Comparison of ENCODE assay signal across 13 cellular contexts in genomic region chr2:1887915-1888314, GRCh38.
DNase-seq lines count a peak whose midpoint lies in the region; ATAC-seq and TF ChIP-seq lines count a peak whose summit lies in the region.
"Had no signal": no experiment of that assay in that cellular context is flagged by ENCODE, and none has a peak within 500 bp of the region (broad histone marks: within the 10 kb centered on the region; RNA-seq: fewer than 3 reads in every experiment).

No MANE protein-coding gene starts in this region.

- H3K4me3 ChIP-seq in A673 (ENCODE audit: low read depth, low read length, poor library complexity, severe bottlenecking) = no peak overlapping the region
- H3K4me3 ChIP-seq in Karpas-422 (ENCODE audit: low read length) = no peak overlapping the region
- H3K4me3 ChIP-seq: spleen had no signal

- H3K4me2 ChIP-seq in Karpas-422 (ENCODE audit: low read depth, low read length, poor library complexity, severe bottlenecking) = no peak overlapping the region

- CTCF ChIA-PET in A673 (lab: Charles Lee) = no interaction called here

- intact Hi-C loops in A673 (cut with micrococcal nuclease; ENCODE audit: unreplicated experiment) = no loop called here

- peak; percentile 44 for ATAC-seq in foreskin keratinocyte
- ATAC-seq: activated T-cell treated with anti-CD3 and anti-CD28 coated beads, Interleukin-2, amount 50 U/mL, for 4 hours; left cardiac atrium had no signal

- no peak overlapping the region for H3K9ac ChIP-seq in Karpas-422 (ENCODE audit: low read length)

- DNase-seq in A673 (ENCODE audit: low spot score) (no peak), GM13976 (ENCODE audit: low spot score) (no peak), RPMI7951 (ENCODE audit: low read depth) (peak; percentile 29), foreskin keratinocyte (no peak), Karpas-422 (no peak), iPS-NIHi11 (ENCODE audit: low spot score) (no peak), dedifferentiated amniotic fluid mesenchymal stem cell (ENCODE audit: extremely low spot score) (no peak)
- no peak for DNase-seq in stimulated activated CD4-positive, alpha-beta T cell treated with anti-CD3 and anti-CD28 coated beads, Interleukin-1b, Interleukin-23, amount 100 ng/mL, for 48 hours
- DNase-seq: activated T-cell treated with anti-CD3 and anti-CD28 coated beads, Interleukin-2, amount 50 U/mL, for 4 hours; effector CD8-positive, alpha-beta T cell; left cardiac atrium; MV-4-11; spleen had no signal

- no peaks in the 10 kb centered on the region for H4K20me1 ChIP-seq in Karpas-422 (ENCODE audit: insufficient read depth, low read depth, low read length)

- H3K27ac ChIP-seq in A673 (ENCODE audit: low read depth, low read length, poor library complexity, severe bottlenecking) (no peak overlapping the region), foreskin keratinocyte (no peak overlapping the region), Karpas-422 (ENCODE audit: low read length) (no peak overlapping the region)
- H3K27ac ChIP-seq: spleen had no signal

- H3K9me3 ChIP-seq in A673 (ENCODE audit: low read depth, low read length, poor library complexity, severe bottlenecking) (no peaks in the 10 kb centered on the region), Karpas-422 (ENCODE audit: low read length) (no peaks in the 10 kb centered on the region)
- H3K9me3 ChIP-seq: spleen had no signal

- POLR2A ChIA-PET in A673 (lab: Charles Lee; ENCODE audit: low non-redundant PET) = no interaction called here

- H3K4me1 ChIP-seq in A673 (ENCODE audit: insufficient read depth, low read length, poor library complexity, severe bottlenecking) (no peaks in the 10 kb centered on the region), foreskin keratinocyte (no peaks in the 10 kb centered on the region), Karpas-422 (ENCODE audit: low read length) (no peaks in the 10 kb centered on the region)
- H3K4me1 ChIP-seq: spleen had no signal

- H3K9me2 ChIP-seq in Karpas-422 (replicated peaks; ENCODE audit: insufficient read depth, low read length) = no peaks in the 10 kb centered on the region

- TF ChIP-seq CTCF in A673 (conservative IDR thresholded peaks at IDR 0.05; ENCODE audit: low read depth, low read length) (peak; percentile 61), GM13976 (IDR thresholded peaks at IDR 0.05; ENCODE audit: borderline replicate concordance, control extremely low read depth, extremely low read depth, insufficient read depth, missing control alignments) (peak; percentile 7), foreskin keratinocyte (conservative IDR thresholded peaks at IDR 0.05) (peak; percentile 45)

- no peaks in the 10 kb centered on the region for H3K79me2 ChIP-seq in Karpas-422 (ENCODE audit: low read length)

- no peak overlapping the region for H2AFZ ChIP-seq in Karpas-422 (ENCODE audit: low read length)

- BruUV-seq in A673 (replicated peaks; lab: Mats Ljungman, UMichigan) = no TSS peak

- H3K36me3 ChIP-seq in A673 (ENCODE audit: insufficient read depth, low read length, poor library complexity, severe bottlenecking) (no peaks in the 10 kb centered on the region), Karpas-422 (ENCODE audit: insufficient read depth, low read length) (no peaks in the 10 kb centered on the region)
- H3K36me3 ChIP-seq: spleen had no signal

- no peaks in the 10 kb centered on the region for H3K27me3 ChIP-seq in A673 (replicated peaks; ENCODE audit: insufficient read depth, low read depth, low read length, poor library complexity)
- no peaks in the 10 kb centered on the region for H3K27me3 ChIP-seq in foreskin keratinocyte
- H3K27me3 ChIP-seq in Karpas-422 (ENCODE audit: low read length) = no peaks in the 10 kb centered on the region

- in situ Hi-C loops in GM13976 (cut with MboI; ENCODE audit: low sequenced_read_pairs, unreplicated experiment) = no loop called here

Comparison
In these comparisons a context has a peak if more than half of its experiments do, and no peak if none do; other contexts are left out.
1. CTCF ChIP-seq: peak in every context shown above with its lines; median percentile 61 in A673; 45 in foreskin keratinocyte; 7 in GM13976.